ENCODE assay signal across 1 cellular context in genomic region chr11:68839054-68839865, GRCh38.
TF ChIP-seq lines count a peak whose summit lies in the region.

No MANE protein-coding gene starts in this region.

TF ChIP-seq in K562, 482 proteins besides CTCF, POLR2A, EP300 and RAD21 (continued from another document and continues in another):
- TF ChIP-seq, protein P1, sequence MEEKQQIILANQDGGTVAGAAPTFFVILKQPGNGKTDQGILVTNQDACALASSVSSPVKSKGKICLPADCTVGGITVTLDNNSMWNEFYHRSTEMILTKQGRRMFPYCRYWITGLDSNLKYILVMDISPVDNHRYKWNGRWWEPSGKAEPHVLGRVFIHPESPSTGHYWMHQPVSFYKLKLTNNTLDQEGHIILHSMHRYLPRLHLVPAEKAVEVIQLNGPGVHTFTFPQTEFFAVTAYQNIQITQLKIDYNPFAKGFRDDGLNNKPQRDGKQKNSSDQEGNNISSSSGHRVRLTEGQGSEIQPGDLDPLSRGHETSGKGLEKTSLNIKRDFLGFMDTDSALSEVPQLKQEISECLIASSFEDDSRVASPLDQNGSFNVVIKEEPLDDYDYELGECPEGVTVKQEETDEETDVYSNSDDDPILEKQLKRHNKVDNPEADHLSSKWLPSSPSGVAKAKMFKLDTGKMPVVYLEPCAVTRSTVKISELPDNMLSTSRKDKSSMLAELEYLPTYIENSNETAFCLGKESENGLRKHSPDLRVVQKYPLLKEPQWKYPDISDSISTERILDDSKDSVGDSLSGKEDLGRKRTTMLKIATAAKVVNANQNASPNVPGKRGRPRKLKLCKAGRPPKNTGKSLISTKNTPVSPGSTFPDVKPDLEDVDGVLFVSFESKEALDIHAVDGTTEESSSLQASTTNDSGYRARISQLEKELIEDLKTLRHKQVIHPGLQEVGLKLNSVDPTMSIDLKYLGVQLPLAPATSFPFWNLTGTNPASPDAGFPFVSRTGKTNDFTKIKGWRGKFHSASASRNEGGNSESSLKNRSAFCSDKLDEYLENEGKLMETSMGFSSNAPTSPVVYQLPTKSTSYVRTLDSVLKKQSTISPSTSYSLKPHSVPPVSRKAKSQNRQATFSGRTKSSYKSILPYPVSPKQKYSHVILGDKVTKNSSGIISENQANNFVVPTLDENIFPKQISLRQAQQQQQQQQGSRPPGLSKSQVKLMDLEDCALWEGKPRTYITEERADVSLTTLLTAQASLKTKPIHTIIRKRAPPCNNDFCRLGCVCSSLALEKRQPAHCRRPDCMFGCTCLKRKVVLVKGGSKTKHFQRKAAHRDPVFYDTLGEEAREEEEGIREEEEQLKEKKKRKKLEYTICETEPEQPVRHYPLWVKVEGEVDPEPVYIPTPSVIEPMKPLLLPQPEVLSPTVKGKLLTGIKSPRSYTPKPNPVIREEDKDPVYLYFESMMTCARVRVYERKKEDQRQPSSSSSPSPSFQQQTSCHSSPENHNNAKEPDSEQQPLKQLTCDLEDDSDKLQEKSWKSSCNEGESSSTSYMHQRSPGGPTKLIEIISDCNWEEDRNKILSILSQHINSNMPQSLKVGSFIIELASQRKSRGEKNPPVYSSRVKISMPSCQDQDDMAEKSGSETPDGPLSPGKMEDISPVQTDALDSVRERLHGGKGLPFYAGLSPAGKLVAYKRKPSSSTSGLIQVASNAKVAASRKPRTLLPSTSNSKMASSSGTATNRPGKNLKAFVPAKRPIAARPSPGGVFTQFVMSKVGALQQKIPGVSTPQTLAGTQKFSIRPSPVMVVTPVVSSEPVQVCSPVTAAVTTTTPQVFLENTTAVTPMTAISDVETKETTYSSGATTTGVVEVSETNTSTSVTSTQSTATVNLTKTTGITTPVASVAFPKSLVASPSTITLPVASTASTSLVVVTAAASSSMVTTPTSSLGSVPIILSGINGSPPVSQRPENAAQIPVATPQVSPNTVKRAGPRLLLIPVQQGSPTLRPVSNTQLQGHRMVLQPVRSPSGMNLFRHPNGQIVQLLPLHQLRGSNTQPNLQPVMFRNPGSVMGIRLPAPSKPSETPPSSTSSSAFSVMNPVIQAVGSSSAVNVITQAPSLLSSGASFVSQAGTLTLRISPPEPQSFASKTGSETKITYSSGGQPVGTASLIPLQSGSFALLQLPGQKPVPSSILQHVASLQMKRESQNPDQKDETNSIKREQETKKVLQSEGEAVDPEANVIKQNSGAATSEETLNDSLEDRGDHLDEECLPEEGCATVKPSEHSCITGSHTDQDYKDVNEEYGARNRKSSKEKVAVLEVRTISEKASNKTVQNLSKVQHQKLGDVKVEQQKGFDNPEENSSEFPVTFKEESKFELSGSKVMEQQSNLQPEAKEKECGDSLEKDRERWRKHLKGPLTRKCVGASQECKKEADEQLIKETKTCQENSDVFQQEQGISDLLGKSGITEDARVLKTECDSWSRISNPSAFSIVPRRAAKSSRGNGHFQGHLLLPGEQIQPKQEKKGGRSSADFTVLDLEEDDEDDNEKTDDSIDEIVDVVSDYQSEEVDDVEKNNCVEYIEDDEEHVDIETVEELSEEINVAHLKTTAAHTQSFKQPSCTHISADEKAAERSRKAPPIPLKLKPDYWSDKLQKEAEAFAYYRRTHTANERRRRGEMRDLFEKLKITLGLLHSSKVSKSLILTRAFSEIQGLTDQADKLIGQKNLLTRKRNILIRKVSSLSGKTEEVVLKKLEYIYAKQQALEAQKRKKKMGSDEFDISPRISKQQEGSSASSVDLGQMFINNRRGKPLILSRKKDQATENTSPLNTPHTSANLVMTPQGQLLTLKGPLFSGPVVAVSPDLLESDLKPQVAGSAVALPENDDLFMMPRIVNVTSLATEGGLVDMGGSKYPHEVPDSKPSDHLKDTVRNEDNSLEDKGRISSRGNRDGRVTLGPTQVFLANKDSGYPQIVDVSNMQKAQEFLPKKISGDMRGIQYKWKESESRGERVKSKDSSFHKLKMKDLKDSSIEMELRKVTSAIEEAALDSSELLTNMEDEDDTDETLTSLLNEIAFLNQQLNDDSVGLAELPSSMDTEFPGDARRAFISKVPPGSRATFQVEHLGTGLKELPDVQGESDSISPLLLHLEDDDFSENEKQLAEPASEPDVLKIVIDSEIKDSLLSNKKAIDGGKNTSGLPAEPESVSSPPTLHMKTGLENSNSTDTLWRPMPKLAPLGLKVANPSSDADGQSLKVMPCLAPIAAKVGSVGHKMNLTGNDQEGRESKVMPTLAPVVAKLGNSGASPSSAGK (IDR thresholded peaks at IDR 0.05), result no peak
- TF ChIP-seq, protein P2, sequence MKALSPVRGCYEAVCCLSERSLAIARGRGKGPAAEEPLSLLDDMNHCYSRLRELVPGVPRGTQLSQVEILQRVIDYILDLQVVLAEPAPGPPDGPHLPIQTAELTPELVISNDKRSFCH (CRISPR knock-in tag; IDR thresholded peaks at IDR 0.05), result no peak
- TF ChIP-seq, protein P2 (tag; IDR thresholded peaks at IDR 0.05), result 0 out of 2 replicates have a peak, but pooled peaks have one; percentile 7
- TF ChIP-seq RBM17 (IDR thresholded peaks at IDR 0.05; ENCODE audit: borderline replicate concordance, low read depth, low read length), result no peak
- TF ChIP-seq TEAD4 (IDR thresholded peaks at IDR 0.05; ENCODE audit: low read length), result no peak
- TF ChIP-seq TEAD4 (CRISPR knock-in tag; IDR thresholded peaks at IDR 0.05; ENCODE audit: borderline replicate concordance), result no peak
- TF ChIP-seq, protein P3, sequence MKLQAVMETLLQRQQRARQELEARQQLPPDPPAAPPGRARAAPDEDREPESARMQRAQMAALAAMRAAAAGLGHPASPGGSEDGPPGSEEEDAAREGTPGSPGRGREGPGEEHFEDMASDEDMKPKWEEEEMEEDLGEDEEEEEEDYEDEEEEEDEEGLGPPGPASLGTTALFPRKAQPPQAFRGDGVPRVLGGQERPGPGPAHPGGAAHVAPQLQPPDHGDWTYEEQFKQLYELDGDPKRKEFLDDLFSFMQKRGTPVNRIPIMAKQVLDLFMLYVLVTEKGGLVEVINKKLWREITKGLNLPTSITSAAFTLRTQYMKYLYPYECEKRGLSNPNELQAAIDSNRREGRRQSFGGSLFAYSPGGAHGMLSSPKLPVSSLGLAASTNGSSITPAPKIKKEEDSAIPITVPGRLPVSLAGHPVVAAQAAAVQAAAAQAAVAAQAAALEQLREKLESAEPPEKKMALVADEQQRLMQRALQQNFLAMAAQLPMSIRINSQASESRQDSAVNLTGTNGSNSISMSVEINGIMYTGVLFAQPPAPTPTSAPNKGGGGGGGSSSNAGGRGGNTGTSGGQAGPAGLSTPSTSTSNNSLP (IDR thresholded peaks at IDR 0.05; ENCODE audit: borderline replicate concordance, low read depth, low read length), result 0 out of 2 replicates have a peak, but pooled peaks have one; percentile 39
- TF ChIP-seq, protein P4, sequence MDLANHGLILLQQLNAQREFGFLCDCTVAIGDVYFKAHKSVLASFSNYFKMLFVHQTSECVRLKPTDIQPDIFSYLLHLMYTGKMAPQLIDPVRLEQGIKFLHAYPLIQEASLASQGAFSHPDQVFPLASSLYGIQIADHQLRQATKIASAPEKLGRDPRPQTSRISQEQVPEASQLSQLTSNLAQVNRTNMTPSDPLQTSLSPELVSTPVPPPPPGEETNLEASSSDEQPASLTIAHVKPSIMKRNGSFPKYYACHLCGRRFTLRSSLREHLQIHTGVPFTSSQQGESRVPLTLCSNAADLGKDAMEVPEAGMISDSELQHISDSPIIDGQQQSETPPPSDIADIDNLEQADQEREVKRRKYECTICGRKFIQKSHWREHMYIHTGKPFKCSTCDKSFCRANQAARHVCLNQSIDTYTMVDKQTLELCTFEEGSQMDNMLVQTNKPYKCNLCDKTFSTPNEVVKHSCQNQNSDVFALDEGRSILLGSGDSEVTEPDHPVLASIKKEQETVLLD (IDR thresholded peaks at IDR 0.05), result no peak
- TF ChIP-seq, protein P5, sequence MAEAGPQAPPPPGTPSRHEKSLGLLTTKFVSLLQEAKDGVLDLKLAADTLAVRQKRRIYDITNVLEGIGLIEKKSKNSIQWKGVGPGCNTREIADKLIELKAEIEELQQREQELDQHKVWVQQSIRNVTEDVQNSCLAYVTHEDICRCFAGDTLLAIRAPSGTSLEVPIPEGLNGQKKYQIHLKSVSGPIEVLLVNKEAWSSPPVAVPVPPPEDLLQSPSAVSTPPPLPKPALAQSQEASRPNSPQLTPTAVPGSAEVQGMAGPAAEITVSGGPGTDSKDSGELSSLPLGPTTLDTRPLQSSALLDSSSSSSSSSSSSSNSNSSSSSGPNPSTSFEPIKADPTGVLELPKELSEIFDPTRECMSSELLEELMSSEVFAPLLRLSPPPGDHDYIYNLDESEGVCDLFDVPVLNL (CRISPR knock-in tag; IDR thresholded peaks at IDR 0.05; ENCODE audit: low read depth), result no peak
- TF ChIP-seq, protein P6, sequence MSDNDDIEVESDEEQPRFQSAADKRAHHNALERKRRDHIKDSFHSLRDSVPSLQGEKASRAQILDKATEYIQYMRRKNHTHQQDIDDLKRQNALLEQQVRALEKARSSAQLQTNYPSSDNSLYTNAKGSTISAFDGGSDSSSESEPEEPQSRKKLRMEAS (CRISPR knock-in tag; IDR thresholded peaks at IDR 0.05), result peak; percentile 42
- no peak for TF ChIP-seq ZEB2 (IDR thresholded peaks at IDR 0.05)
- no peak for TF ChIP-seq CCAR2 (IDR thresholded peaks at IDR 0.05; ENCODE audit: low read depth, low read length)
- no peak for TF ChIP-seq ZNF740 (CRISPR knock-in tag; IDR thresholded peaks at IDR 0.05)
- no peak for TF ChIP-seq ZNF740 (tag; IDR thresholded peaks at IDR 0.05)
- TF ChIP-seq PTBP1 (IDR thresholded peaks at IDR 0.05; ENCODE audit: low read depth, low read length), result no peak
- peak; percentile 59 for TF ChIP-seq HDAC3 (IDR thresholded peaks at IDR 0.05; ENCODE audit: borderline replicate concordance, partially characterized antibody)
- no peak for TF ChIP-seq SAFB2 (IDR thresholded peaks at IDR 0.05; ENCODE audit: borderline replicate concordance, low read depth, low read length, severe bottlenecking)
- TF ChIP-seq ZBTB8A (IDR thresholded peaks at IDR 0.05; ENCODE audit: partially characterized antibody), result no peak
- TF ChIP-seq NR2C2 (CRISPR knock-in tag; IDR thresholded peaks at IDR 0.05), result no peak
- peak; percentile 92 for TF ChIP-seq NR2C2 (tag; IDR thresholded peaks at IDR 0.05)
- TF ChIP-seq, protein P7, sequence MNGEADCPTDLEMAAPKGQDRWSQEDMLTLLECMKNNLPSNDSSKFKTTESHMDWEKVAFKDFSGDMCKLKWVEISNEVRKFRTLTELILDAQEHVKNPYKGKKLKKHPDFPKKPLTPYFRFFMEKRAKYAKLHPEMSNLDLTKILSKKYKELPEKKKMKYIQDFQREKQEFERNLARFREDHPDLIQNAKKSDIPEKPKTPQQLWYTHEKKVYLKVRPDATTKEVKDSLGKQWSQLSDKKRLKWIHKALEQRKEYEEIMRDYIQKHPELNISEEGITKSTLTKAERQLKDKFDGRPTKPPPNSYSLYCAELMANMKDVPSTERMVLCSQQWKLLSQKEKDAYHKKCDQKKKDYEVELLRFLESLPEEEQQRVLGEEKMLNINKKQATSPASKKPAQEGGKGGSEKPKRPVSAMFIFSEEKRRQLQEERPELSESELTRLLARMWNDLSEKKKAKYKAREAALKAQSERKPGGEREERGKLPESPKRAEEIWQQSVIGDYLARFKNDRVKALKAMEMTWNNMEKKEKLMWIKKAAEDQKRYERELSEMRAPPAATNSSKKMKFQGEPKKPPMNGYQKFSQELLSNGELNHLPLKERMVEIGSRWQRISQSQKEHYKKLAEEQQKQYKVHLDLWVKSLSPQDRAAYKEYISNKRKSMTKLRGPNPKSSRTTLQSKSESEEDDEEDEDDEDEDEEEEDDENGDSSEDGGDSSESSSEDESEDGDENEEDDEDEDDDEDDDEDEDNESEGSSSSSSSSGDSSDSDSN (IDR thresholded peaks at IDR 0.05; ENCODE audit: borderline replicate concordance in 1 of 2, low read depth in 2 of 2, low read length in 2 of 2), result 0 out of 4 replicates have a peak, but pooled peaks have one; percentile 19 to 53
- no peak for TF ChIP-seq ATF1 (CRISPR knock-in tag; IDR thresholded peaks at IDR 0.05)
- peak; percentile 58 for TF ChIP-seq ATF1 (tag; IDR thresholded peaks at IDR 0.05)
- no peak for TF ChIP-seq FUS (optimal IDR thresholded peaks at IDR 0.05; ENCODE audit: low read depth, low read length)
- no peak for TF ChIP-seq SMC3 (conservative IDR thresholded peaks at IDR 0.05; ENCODE audit: insufficient read depth, low read depth, low read length)
- peak; percentile 79 to 83 for TF ChIP-seq NRF1 (conservative IDR thresholded peaks at IDR 0.05 in 1 of 2, IDR thresholded peaks at IDR 0.05 in 1 of 2)
- peak; percentile 26; the same call in 1 of the 2 replicates for TF ChIP-seq MTA2 (IDR thresholded peaks at IDR 0.05; ENCODE audit: low read depth)
